In genomic region chr16:23059433-23059832, GRCh38 we compare ENCODE assay signal across 2 cellular contexts.
TF ChIP-seq lines count a peak whose summit lies in the region.

No MANE protein-coding gene starts in this region.

TF ChIP-seq in GM23338, 12 proteins besides CTCF, POLR2A, EP300 and RAD21 (continued from another document):
- TF ChIP-seq ZNF462 (CRISPR knock-in tag; IDR thresholded peaks at IDR 0.05), result no peak
- TF ChIP-seq NANOG (IDR thresholded peaks at IDR 0.05; ENCODE audit: borderline replicate concordance), result no peak
- TF ChIP-seq ZNF331 (CRISPR knock-in tag; IDR thresholded peaks at IDR 0.05; ENCODE audit: low read depth), result no peak
- TF ChIP-seq STAT1 (IDR thresholded peaks at IDR 0.05; ENCODE audit: unreplicated experiment), result no peak
- TF ChIP-seq ZNF114 (CRISPR knock-in tag; IDR thresholded peaks at IDR 0.05), result no peak
- no peak for TF ChIP-seq POLR2AphosphoS5 (IDR thresholded peaks at IDR 0.05; ENCODE audit: low read depth)
- no peak for TF ChIP-seq CREB1 (CRISPR knock-in tag; IDR thresholded peaks at IDR 0.05; ENCODE audit: low read depth)
- TF ChIP-seq, protein P1, sequence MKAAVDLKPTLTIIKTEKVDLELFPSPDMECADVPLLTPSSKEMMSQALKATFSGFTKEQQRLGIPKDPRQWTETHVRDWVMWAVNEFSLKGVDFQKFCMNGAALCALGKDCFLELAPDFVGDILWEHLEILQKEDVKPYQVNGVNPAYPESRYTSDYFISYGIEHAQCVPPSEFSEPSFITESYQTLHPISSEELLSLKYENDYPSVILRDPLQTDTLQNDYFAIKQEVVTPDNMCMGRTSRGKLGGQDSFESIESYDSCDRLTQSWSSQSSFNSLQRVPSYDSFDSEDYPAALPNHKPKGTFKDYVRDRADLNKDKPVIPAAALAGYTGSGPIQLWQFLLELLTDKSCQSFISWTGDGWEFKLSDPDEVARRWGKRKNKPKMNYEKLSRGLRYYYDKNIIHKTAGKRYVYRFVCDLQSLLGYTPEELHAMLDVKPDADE (IDR thresholded peaks at IDR 0.05), result no peak
- no peak for TF ChIP-seq EZH2 (IDR thresholded peaks at IDR 0.05; ENCODE audit: low read depth, unreplicated experiment)
- TF ChIP-seq JUNB (IDR thresholded peaks at IDR 0.05; ENCODE audit: unreplicated experiment), result no peak
- TF ChIP-seq REST (IDR thresholded peaks at IDR 0.05; ENCODE audit: unreplicated experiment), result no peak

TF ChIP-seq in H1, 55 proteins besides CTCF, POLR2A, EP300 and RAD21:
- TF ChIP-seq CTBP2 (IDR thresholded peaks at IDR 0.05; ENCODE audit: borderline replicate concordance, insufficient read depth, insufficient read length, low read length), result no peak
- TF ChIP-seq TEAD4 (IDR thresholded peaks at IDR 0.05; ENCODE audit: low read depth, low read length), result 0 out of 2 replicates have a peak, but pooled peaks have one; percentile 61
